33 cellular contexts compared by ENCODE assay signal in genomic region chr10:50250058-50250854, GRCh38.
"Had no signal": no experiment of that assay in that cellular context is flagged by ENCODE, and none has a peak within 500 bp of the region (broad histone marks: within the 10 kb centered on the region; RNA-seq: fewer than 3 reads in every experiment).

No MANE protein-coding gene starts in this region.

- H3K36me3 ChIP-seq: esophagus muscularis mucosa, gastroesophageal sphincter, heart right ventricle, ovary, suprapubic skin, transverse colon, upper lobe of right lung, uterus had no signal

- ATAC-seq: foreskin keratinocyte; gastroesophageal sphincter; heart right ventricle; left colon; left ventricle myocardium superior; natural killer cell; psoas muscle; right cardiac atrium; stimulated activated naive CD8-positive, alpha-beta T cell treated with anti-CD3 and anti-CD28 coated beads, Interleukin-15, amount 100 ng/mL, for 72 hours; upper lobe of right lung had no signal

- H3K27ac ChIP-seq: dorsolateral prefrontal cortex, epithelial cell of prostate, esophagus muscularis mucosa, foreskin keratinocyte, gastroesophageal sphincter, heart right ventricle, ovary, psoas muscle, skin epidermis, suprapubic skin, transverse colon, upper lobe of right lung, uterus had no signal

- H3K4me1 ChIP-seq: esophagus muscularis mucosa, foreskin keratinocyte, gastroesophageal sphincter, heart right ventricle, psoas muscle, suprapubic skin, transverse colon, upper lobe of right lung, uterus had no signal

- H3K4me3 Mint-ChIP-seq: endodermal cell; immature natural killer cell; memory B cell; natural killer cell; stimulated activated naive CD8-positive, alpha-beta T cell treated with anti-CD3 and anti-CD28 coated beads, Interleukin-15, amount 100 ng/mL, for 72 hours had no signal

- H3K36me3 Mint-ChIP-seq: immature natural killer cell, natural killer cell had no signal

- H3K27ac Mint-ChIP-seq: endodermal cell; immature natural killer cell; memory B cell; natural killer cell; stimulated activated naive CD8-positive, alpha-beta T cell treated with anti-CD3 and anti-CD28 coated beads, Interleukin-15, amount 100 ng/mL, for 72 hours had no signal

- H3K27me3 ChIP-seq: esophagus muscularis mucosa, gastroesophageal sphincter, ovary, suprapubic skin, upper lobe of right lung, uterus had no signal

- H3K4me3 ChIP-seq: dorsolateral prefrontal cortex, esophagus muscularis mucosa, gastroesophageal sphincter, heart right ventricle, lung, ovary, psoas muscle, skin epidermis, suprapubic skin, transverse colon, upper lobe of right lung, uterus had no signal

- H3K9me3 ChIP-seq: esophagus muscularis mucosa, gastroesophageal sphincter, heart right ventricle, ovary, psoas muscle, suprapubic skin, transverse colon, upper lobe of right lung, uterus had no signal

- DNase-seq: dorsolateral prefrontal cortex; effector CD8-positive, alpha-beta T cell; endodermal cell; foreskin keratinocyte; heart right ventricle; hypothalamus; immature natural killer cell; islet precursor cell; kidney glomerular epithelial cell; left colon; left ventricle myocardium superior; natural killer cell; occipital lobe; ovary; posterior cingulate gyrus; psoas muscle; right cardiac atrium; stimulated activated CD4-positive, alpha-beta T cell treated with anti-CD3 and anti-CD28 coated beads, Interleukin-12 subunit alpha, Interleukin-12 subunit beta, amount 100 ng/mL, for 4 hours; stimulated activated CD4-positive, alpha-beta T cell treated with anti-CD3 and anti-CD28 coated beads, Interleukin-1b, Interleukin-23, amount 100 ng/mL, for 48 hours; stimulated activated CD4-positive, alpha-beta T cell treated with anti-CD3 and anti-CD28 coated beads, Interleukin-4, amount 100 ng/mL, for 1 hour; stimulated activated CD8-positive, alpha-beta memory T cell treated with anti-CD3 and anti-CD28 coated beads, Interleukin-4, amount 100 ng/mL, for 48 hours; stimulated activated naive CD4-positive, alpha-beta T cell; stimulated activated naive CD8-positive, alpha-beta T cell treated with anti-CD3 and anti-CD28 coated beads, Interleukin-15, amount 100 ng/mL, for 72 hours; transverse colon; upper lobe of right lung; uterus had no signal

- H3K4me1 Mint-ChIP-seq: immature natural killer cell; memory B cell; natural killer cell; stimulated activated naive CD8-positive, alpha-beta T cell treated with anti-CD3 and anti-CD28 coated beads, Interleukin-15, amount 100 ng/mL, for 72 hours had no signal

- H3K9me3 Mint-ChIP-seq: endodermal cell; memory B cell; natural killer cell; stimulated activated naive CD8-positive, alpha-beta T cell treated with anti-CD3 and anti-CD28 coated beads, Interleukin-15, amount 100 ng/mL, for 72 hours had no signal
